In genomic region chr7:92142791-92143190, GRCh38 we compare ENCODE assay signal across 5 cellular contexts. TPM values are rescaled to one million over a fixed set of nuclear protein-coding genes. Genes with fewer than 3 reads are reported as not detected.
"Had no signal": no experiment of that assay in that cellular context is flagged by ENCODE, and none has a peak within 500 bp of the region (broad histone marks: within the 10 kb centered on the region; RNA-seq: fewer than 3 reads in every experiment).

No MANE protein-coding gene starts in this region.

RNA-seq across cellular contexts. Expression of gene LRRD1, which starts 36.2 kb away (rescaled TPM):
- total RNA-seq: transverse colon, upper lobe of right lung, ureter had no signal
- polyA plus RNA-seq: stomach, urinary bladder had no signal
